Comparison of ENCODE assay signal across 9 cellular contexts in genomic region chr10:110600487-110601101, GRCh38. TPM values are rescaled to one million over a fixed set of nuclear protein-coding genes. Genes with fewer than 3 reads are reported as not detected.
A peak's percentile ranks its signal among the peaks of the same experiment; 100 is the strongest.
DNase-seq lines count a peak whose midpoint lies in the region; ATAC-seq, FAIRE-seq and TF ChIP-seq lines count a peak whose summit lies in the region.
"Had no signal": no experiment of that assay in that cellular context is flagged by ENCODE, and none has a peak within 500 bp of the region (broad histone marks: within the 10 kb centered on the region; RNA-seq: fewer than 3 reads in every experiment).

No MANE protein-coding gene starts in this region.

- no peak overlapping the region for H3K27ac ChIP-seq in AG04450 (ENCODE audit: low read depth, low read length)
- H3K27ac ChIP-seq: SJSA1 had no signal

- peaks cover 79% of the 10 kb centered on the region for H3K36me3 Mint-ChIP-seq in effector memory CD8-positive, alpha-beta T cell (ENCODE audit: insufficient read depth)
- H3K36me3 Mint-ChIP-seq in nephron progenitor cell (ENCODE audit: low read depth): peaks cover 69% of the 10 kb centered on the region

- H3K27me3 Mint-ChIP-seq in effector memory CD8-positive, alpha-beta T cell: no peaks in the 10 kb centered on the region
- no peaks in the 10 kb centered on the region for H3K27me3 Mint-ChIP-seq in nephron progenitor cell (ENCODE audit: low read depth, poor library complexity)

- ATAC-seq in HG03457 (IDR thresholded peaks at IDR 0.05; ENCODE audit: unreplicated experiment) (peak; percentile 61), HG02981 (IDR thresholded peaks at IDR 0.05; ENCODE audit: unreplicated experiment) (no peak)
- peak; percentile 73 for ATAC-seq in effector memory CD8-positive, alpha-beta T cell (replicated peaks)

- DNase-seq in AG04450 (ENCODE audit: low read depth, low spot score) (peak; percentile 38), RKO (ENCODE audit: low spot score) (peak; percentile 84), nephron progenitor cell (peak; percentile 23)
- DNase-seq in effector memory CD8-positive, alpha-beta T cell: peak; percentile 25 to 32 (median 25)
- DNase-seq in activated effector memory CD4-positive, alpha-beta T cell treated with anti-CD3 and anti-CD28 coated beads, Interleukin-2, amount 50 U/mL, for 16 hours: no peak

- peak; percentile 96 for FAIRE-seq in G401.6 (lab: Jason Lieb, UNC)

- POLR2A ChIA-PET in AG04450 (lab: Yijun Ruan, JAX): interaction anchor here (0.7 kb wide), 2 partner anchors 101 to 313 kb away, joined by 4 to 9 read pairs; no protein-coding TSS in a partner anchor

- no peaks in the 10 kb centered on the region for H3K9me3 Mint-ChIP-seq in effector memory CD8-positive, alpha-beta T cell
- H3K9me3 Mint-ChIP-seq in nephron progenitor cell: no peaks in the 10 kb centered on the region

- no peaks in the 10 kb centered on the region for H3K27me3 ChIP-seq in AG04450 (ENCODE audit: control insufficient read depth, insufficient read depth, low read length)
- H3K27me3 ChIP-seq: SJSA1 had no signal

- H3K9me3 ChIP-seq in AG04450 (ENCODE audit: control insufficient read depth, insufficient read depth, low read length): no peaks in the 10 kb centered on the region
- H3K9me3 ChIP-seq: SJSA1 had no signal

- peak overlapping the region in 1 of 2 donors; percentile 49 for H3K27ac Mint-ChIP-seq in effector memory CD8-positive, alpha-beta T cell
- no peak overlapping the region for H3K27ac Mint-ChIP-seq in nephron progenitor cell

- TF ChIP-seq CTCF in AG04450 (IDR thresholded peaks at IDR 0.05; ENCODE audit: low read depth, low read length): peak; percentile 54
- TF ChIP-seq CTCF in nephron progenitor cell (IDR thresholded peaks at IDR 0.05): peak; percentile 65

- no peak overlapping the region for H3K4me3 ChIP-seq in AG04450 (ENCODE audit: low read depth, low read length)
- H3K4me3 ChIP-seq: SJSA1 had no signal

- no peak overlapping the region for H3K4me3 Mint-ChIP-seq in effector memory CD8-positive, alpha-beta T cell
- H3K4me3 Mint-ChIP-seq in nephron progenitor cell: no peak overlapping the region

- CTCF ChIA-PET in AG04450 (lab: Charles Lee): interaction anchor here (0.6 to 5.5 kb wide), 24 partner anchors 8 to 306 kb away, joined by 3 to 100 read pairs (median 4); partner anchors contain the start of gene SMNDC1

- no peaks in the 10 kb centered on the region for H3K4me1 Mint-ChIP-seq in effector memory CD8-positive, alpha-beta T cell (ENCODE audit: low read depth in 2 of 2)
- no peaks in the 10 kb centered on the region for H3K4me1 Mint-ChIP-seq in nephron progenitor cell

RNA-seq across cellular contexts. Expression of gene SMC3, which starts 33.1 kb away (rescaled TPM):
- 18.9 and 26.2 TPM in 2 replicates for polyA plus RNA-seq in AG04450 (2011; rRNA removed)
- polyA minus RNA-seq in AG04450 (2011; rRNA and poly(A)+ RNA removed): 6.4 and 14.0 TPM in 2 replicates

RNA-seq across cellular contexts. Expression of gene RBM20, which starts 43.5 kb away (rescaled TPM):
- polyA plus RNA-seq in AG04450 (2011; rRNA removed): 0.11 and 0.15 TPM in 2 replicates
- 0.14 and 0.35 TPM in 2 replicates for polyA minus RNA-seq in AG04450 (2011; rRNA and poly(A)+ RNA removed)
